28 cellular contexts compared by ENCODE assay signal in genomic region chr22:41334951-41335635, GRCh38. TPM values are rescaled to one million over a fixed set of nuclear protein-coding genes. Genes with fewer than 3 reads are reported as not detected.
DNase-seq lines count a peak whose midpoint lies in the region; ATAC-seq and TF ChIP-seq lines count a peak whose summit lies in the region.
"Had no signal": no experiment of that assay in that cellular context is flagged by ENCODE, and none has a peak within 500 bp of the region (broad histone marks: within the 10 kb centered on the region; RNA-seq: fewer than 3 reads in every experiment).

No MANE protein-coding gene starts in this region.

- no peaks in the 10 kb centered on the region for H3K27me3 Mint-ChIP-seq in natural killer cell treated with Interleukin-12 subunit alpha and Interleukin-12 subunit beta and Interleukin-15 and Interleukin-18, amount 100 ng/mL, for 72 hours
- H3K27me3 Mint-ChIP-seq in natural killer cell (ENCODE audit: low read depth in 2 of 2), result no peaks in the 10 kb centered on the region
- H3K27me3 Mint-ChIP-seq in WTC11 (ENCODE audit: low read depth), result no peaks in the 10 kb centered on the region
- H3K27me3 Mint-ChIP-seq: activated CD4-positive, alpha-beta T cell treated with anti-CD3 and anti-CD28 coated beads, Interleukin-2, amount 10 ng/mL, durations not matched to agents 7 days and 5 days; activated CD8-positive, alpha-beta memory T cell treated with anti-CD3 and anti-CD28 coated beads, Interleukin-2, amount 10 ng/mL, durations not matched to agents 7 days and 5 days; memory B cell had no signal

- POLR2A ChIA-PET in WTC11 (lab: Charles Lee), result interaction anchor here (0.6 kb wide), 1 partner anchor 106 kb away, joined by 3 read pairs; no protein-coding TSS in a partner anchor

- peaks cover 31% of the 10 kb centered on the region for H3K4me1 ChIP-seq in left ventricle myocardium inferior
- no peaks in the 10 kb centered on the region for H3K4me1 ChIP-seq in upper lobe of right lung
- H3K4me1 ChIP-seq: gastrocnemius medialis, tibial artery had no signal

- TF ChIP-seq CTCF in natural killer cell (IDR thresholded peaks at IDR 0.05), result no peak
- TF ChIP-seq CTCF in WTC11 (IDR thresholded peaks at IDR 0.05), result no peak
- TF ChIP-seq CTCF in left ventricle myocardium inferior (IDR thresholded peaks at IDR 0.05; ENCODE audit: borderline replicate concordance), result no peak
- TF ChIP-seq CTCF in upper lobe of right lung (IDR thresholded peaks at IDR 0.05), result no peak

- H3K27ac ChIP-seq in left ventricle myocardium inferior (replicated peaks) (peak overlapping the region; percentile 83), upper lobe of right lung (no peak overlapping the region)
- H3K27ac ChIP-seq: gastrocnemius medialis, neutrophil, spleen, tibial artery had no signal

- CTCF ChIA-PET in WTC11 (lab: Charles Lee), result interaction anchor here (0.6 to 1.0 kb wide), 2 partner anchors 29 to 69 kb away, joined by 3 read pairs; no protein-coding TSS in a partner anchor

- H3K36me3 ChIP-seq in left ventricle myocardium inferior (peaks cover 52% of the 10 kb centered on the region), upper lobe of right lung (peaks cover 54% of the 10 kb centered on the region)

- DNase-seq in natural killer cell treated with Interleukin-12 subunit alpha and Interleukin-12 subunit beta and Interleukin-15 and Interleukin-18, amount 100 ng/mL, for 72 hours (ENCODE audit: low spot score), result peak; percentile 15
- DNase-seq in natural killer cell (no peak), WTC11 (ENCODE audit: low spot score) (no peak), left ventricle myocardium inferior (no peak), upper lobe of right lung (no peak), SIG-M5 (lab: John Stamatoyannopoulos, UW) (no peak)
- no peak for DNase-seq in stimulated activated CD8-positive, alpha-beta memory T cell treated with anti-CD3 and anti-CD28 coated beads, Interleukin-4, amount 100 ng/mL, for 48 hours
- DNase-seq in activated naive CD4-positive, alpha-beta T cell treated with anti-CD3 and anti-CD28 coated beads, Interleukin-2, amount 50 U/mL, for 16 hours, result no peak
- DNase-seq: activated CD4-positive, alpha-beta T cell treated with anti-CD3 and anti-CD28 coated beads, Interleukin-2, amount 10 ng/mL, durations not matched to agents 7 days and 5 days; activated CD8-positive, alpha-beta memory T cell treated with anti-CD3 and anti-CD28 coated beads, Interleukin-2, amount 10 ng/mL, durations not matched to agents 7 days and 5 days; activated gamma-delta T cell treated with Interleukin-2 at 50 U/mL for 16 hours; activated T-cell treated with anti-CD3 and anti-CD28 coated beads, Interleukin-2, amount 50 U/mL, for 4 hours; DMS 273 treated with DMSO at 0.1 percent for 48 hours; gastrocnemius medialis; H7; hippocampal formation; Karpas-422; left colon; NCI-H1417; NCI-H2081; NCI-H526; spleen; tibial artery had no signal

- H3K27me3 ChIP-seq in left ventricle myocardium inferior (ENCODE audit: low read depth) (no peaks in the 10 kb centered on the region), upper lobe of right lung (no peaks in the 10 kb centered on the region)
- H3K27me3 ChIP-seq: dorsolateral prefrontal cortex, gastrocnemius medialis, neutrophil, right lobe of liver, spleen, tibial artery had no signal

- no peaks in the 10 kb centered on the region for H3K9me3 ChIP-seq in left ventricle myocardium inferior (replicated peaks)
- no peaks in the 10 kb centered on the region for H3K9me3 ChIP-seq in upper lobe of right lung
- H3K9me3 ChIP-seq: gastrocnemius medialis, neutrophil, right lobe of liver, spleen, tibial artery had no signal

- H3K27ac Mint-ChIP-seq in natural killer cell treated with Interleukin-12 subunit alpha and Interleukin-12 subunit beta and Interleukin-15 and Interleukin-18, amount 100 ng/mL, for 72 hours, result peak overlapping the region in 1 of 2 donors; percentile 35
- H3K27ac Mint-ChIP-seq in natural killer cell (no peak overlapping the region), WTC11 (peak overlapping the region; percentile 87)
- H3K27ac Mint-ChIP-seq: activated CD4-positive, alpha-beta T cell treated with anti-CD3 and anti-CD28 coated beads, Interleukin-2, amount 10 ng/mL, durations not matched to agents 7 days and 5 days; activated CD8-positive, alpha-beta memory T cell treated with anti-CD3 and anti-CD28 coated beads, Interleukin-2, amount 10 ng/mL, durations not matched to agents 7 days and 5 days; memory B cell; T-helper 2 cell treated with Interferon-gamma antibody and Interleukin-4, amounts not matched to agents 5 μg/mL and 100 μg/mL, for 36 hours had no signal

- intact Hi-C loops in natural killer cell (cut with micrococcal nuclease), result no loop called here
- intact Hi-C loops in left ventricle myocardium inferior (cut with micrococcal nuclease), result no loop called here
- intact Hi-C loops in upper lobe of right lung (cut with DNase I), result no loop called here

- no peak overlapping the region for H3K4me3 Mint-ChIP-seq in natural killer cell treated with Interleukin-12 subunit alpha and Interleukin-12 subunit beta and Interleukin-15 and Interleukin-18, amount 100 ng/mL, for 72 hours
- H3K4me3 Mint-ChIP-seq in natural killer cell (no peak overlapping the region), WTC11 (no peak overlapping the region)
- H3K4me3 Mint-ChIP-seq: activated CD4-positive, alpha-beta T cell treated with anti-CD3 and anti-CD28 coated beads, Interleukin-2, amount 10 ng/mL, durations not matched to agents 7 days and 5 days; activated CD8-positive, alpha-beta memory T cell treated with anti-CD3 and anti-CD28 coated beads, Interleukin-2, amount 10 ng/mL, durations not matched to agents 7 days and 5 days; activated T-cell treated with anti-CD3 and anti-CD28 coated beads, Interleukin-2, amount 50 U/mL, for 4 hours; memory B cell; T-helper 2 cell treated with Interferon-gamma antibody and Interleukin-4, amounts not matched to agents 5 μg/mL and 100 μg/mL, for 36 hours had no signal

- H3K4me3 ChIP-seq in left ventricle myocardium inferior (no peak overlapping the region), upper lobe of right lung (no peak overlapping the region)
- H3K4me3 ChIP-seq: dorsolateral prefrontal cortex, gastrocnemius medialis, right lobe of liver, spleen, tibial artery had no signal

- no peaks in the 10 kb centered on the region for H3K36me3 Mint-ChIP-seq in natural killer cell treated with Interleukin-12 subunit alpha and Interleukin-12 subunit beta and Interleukin-15 and Interleukin-18, amount 100 ng/mL, for 72 hours
- H3K36me3 Mint-ChIP-seq in natural killer cell (no peaks in the 10 kb centered on the region), WTC11 (peaks cover 29% of the 10 kb centered on the region)

- no peak for ATAC-seq in natural killer cell treated with Interleukin-12 subunit alpha and Interleukin-12 subunit beta and Interleukin-15 and Interleukin-18, amount 100 ng/mL, for 72 hours
- ATAC-seq in natural killer cell (no peak), WTC11 (no peak), upper lobe of right lung (peak; percentile 58)
- ATAC-seq: activated CD8-positive, alpha-beta memory T cell treated with anti-CD3 and anti-CD28 coated beads, Interleukin-2, amount 10 ng/mL, durations not matched to agents 7 days and 5 days; activated T-cell treated with anti-CD3 and anti-CD28 coated beads, Interleukin-2, amount 50 U/mL, for 4 hours; gastrocnemius medialis; left colon had no signal

- H3K4me1 Mint-ChIP-seq in natural killer cell treated with Interleukin-12 subunit alpha and Interleukin-12 subunit beta and Interleukin-15 and Interleukin-18, amount 100 ng/mL, for 72 hours (ENCODE audit: low read depth in 2 of 2), result peaks cover 0 to 4% of the 10 kb centered on the region in 2 donors
- H3K4me1 Mint-ChIP-seq in natural killer cell (peaks cover 0 to 7% of the 10 kb centered on the region in 2 donors), WTC11 (no peaks in the 10 kb centered on the region)
- H3K4me1 Mint-ChIP-seq: memory B cell had no signal

- H3K9me3 Mint-ChIP-seq in natural killer cell treated with Interleukin-12 subunit alpha and Interleukin-12 subunit beta and Interleukin-15 and Interleukin-18, amount 100 ng/mL, for 72 hours, result no peaks in the 10 kb centered on the region
- H3K9me3 Mint-ChIP-seq in natural killer cell, result no peaks in the 10 kb centered on the region
- H3K9me3 Mint-ChIP-seq in WTC11, result no peaks in the 10 kb centered on the region
- H3K9me3 Mint-ChIP-seq: activated CD4-positive, alpha-beta T cell treated with anti-CD3 and anti-CD28 coated beads, Interleukin-2, amount 10 ng/mL, durations not matched to agents 7 days and 5 days; activated T-cell treated with anti-CD3 and anti-CD28 coated beads, Interleukin-2, amount 50 U/mL, for 4 hours; memory B cell; T-helper 2 cell treated with Interferon-gamma antibody and Interleukin-4, amounts not matched to agents 5 μg/mL and 100 μg/mL, for 36 hours had no signal

TF ChIP-seq in WTC11, 78 proteins besides CTCF, POLR2A, EP300 and RAD21 (continues in another document):
- TF ChIP-seq ZSCAN18 (CRISPR knock-in tag; IDR thresholded peaks at IDR 0.05) (no peak), NR3C1 (CRISPR knock-in tag; conservative IDR thresholded peaks at IDR 0.05; ENCODE audit: low read depth) (no peak)

RNA-seq across cellular contexts. Expression of gene ZC3H7B, which starts 33.8 kb away (rescaled TPM):
- 10 to 100 TPM; 51.2 to 68.9 TPM for total RNA-seq in natural killer cell treated with Interleukin-12 subunit alpha and Interleukin-12 subunit beta and Interleukin-15 and Interleukin-18, amount 100 ng/mL, for 72 hours
- total RNA-seq in natural killer cell (10 to 100 TPM; 33.9 to 40.3 (median 38.3) TPM), WTC11 (2021) (61.6 to 64.7 TPM (median 64.7 TPM) in 3 replicates), left ventricle myocardium inferior (39.1 TPM), upper lobe of right lung (70.3 TPM)

RNA-seq across cellular contexts. Expression of gene TEF, which starts 46.6 kb away (rescaled TPM):
- 1 to 10 TPM; 3.8 to 4.3 TPM for total RNA-seq in natural killer cell treated with Interleukin-12 subunit alpha and Interleukin-12 subunit beta and Interleukin-15 and Interleukin-18, amount 100 ng/mL, for 72 hours
- total RNA-seq in natural killer cell (1 to 10 TPM; 2.7 to 5.5 (median 3.0) TPM), WTC11 (2021) (9.8 to 12.0 TPM (median 10.2 TPM) in 3 replicates), left ventricle myocardium inferior (20.1 TPM), upper lobe of right lung (45.6 TPM)

RNA-seq across cellular contexts. Expression of gene RANGAP1, which starts 49.1 kb away (rescaled TPM):
- total RNA-seq in natural killer cell treated with Interleukin-12 subunit alpha and Interleukin-12 subunit beta and Interleukin-15 and Interleukin-18, amount 100 ng/mL, for 72 hours, result 100 to 1,000 TPM; 101 to 216 TPM
- total RNA-seq in natural killer cell (10 to 100 TPM; 44.0 to 54.2 (median 54.0) TPM), WTC11 (2021) (144 to 160 TPM (median 151 TPM) in 3 replicates), left ventricle myocardium inferior (36.4 TPM), upper lobe of right lung (48.0 TPM)
